35 cellular contexts compared by ENCODE assay signal in genomic region chr4:54159543-54159942, GRCh38.
"Had no signal": no experiment of that assay in that cellular context is flagged by ENCODE, and none has a peak within 500 bp of the region (broad histone marks: within the 10 kb centered on the region; RNA-seq: fewer than 3 reads in every experiment).

No MANE protein-coding gene starts in this region.

- DNase-seq: Karpas-422, Kasumi-1, MG63, MM.1S, MV-4-11, NCI-H1048, NCI-H1092, NCI-H1092 treated with DMSO at 0.1 percent for 48 hours, NCI-H1105, NCI-H1105 treated with DMSO at 0.1 percent for 48 hours, NCI-H1417, NCI-H1417 treated with DMSO at 0.1 percent for 48 hours, NCI-H1436, NCI-H1436 treated with DMSO at 0.1 percent for 48 hours, NCI-H146, NCI-H1694, NCI-H1694 treated with DMSO at 0.1 percent for 48 hours, NCI-H187, NCI-H187 treated with DMSO at 0.1 percent for 48 hours, NCI-H1930, NCI-H2029, NCI-H2029 treated with DMSO at 0.1 percent for 48 hours, NCI-H2081, NCI-H2081 treated with DMSO at 0.1 percent for 48 hours, NCI-H2107, NCI-H2171, NCI-H2171 treated with DMSO at 0.1 percent for 48 hours, NCI-H2227 treated with DMSO at 0.1 percent for 48 hours, NCI-H226, NCI-H345, NCI-H446, NCI-H446 treated with DMSO at 0.1 percent for 48 hours, NCI-H510A, NCI-H510A treated with DMSO at 0.1 percent for 48 hours, NCI-H524 had no signal

- H3K4me3 ChIP-seq: MG63 had no signal

- H3K36me3 ChIP-seq: MG63 had no signal
